Comparison of ENCODE assay signal across 10 cellular contexts in the genomic region with DNA sequence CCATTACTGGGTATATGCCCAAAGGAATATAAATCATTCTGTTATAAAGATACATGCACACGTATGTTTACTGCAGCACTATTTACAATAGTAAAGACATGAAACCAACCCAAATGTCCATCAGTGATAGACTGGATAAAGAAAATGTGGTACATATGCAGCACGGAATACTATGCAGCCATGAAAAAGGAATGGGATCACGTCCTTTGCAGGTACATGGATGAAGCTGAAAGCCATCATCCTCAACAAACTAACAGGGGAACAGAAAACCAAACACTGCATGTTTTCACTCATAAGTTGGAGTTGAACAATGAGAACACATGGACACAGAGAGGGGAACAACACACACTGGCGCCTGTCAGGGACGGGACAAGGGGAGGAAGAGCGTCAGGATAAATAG. TPM values are rescaled to one million over a fixed set of nuclear protein-coding genes. Genes with fewer than 3 reads are reported as not detected.
"Had no signal": no experiment of that assay in that cellular context is flagged by ENCODE, and none has a peak within 500 bp of the region (broad histone marks: within the 10 kb centered on the region; RNA-seq: fewer than 3 reads in every experiment).

No MANE protein-coding gene starts in this region.

RNA-seq across cellular contexts. Expression of a gene that starts 19.1 kb away (rescaled TPM):
- total RNA-seq: left cardiac atrium, left ventricle myocardium superior, liver, lower leg skin, lung microvascular endothelial cell, mammary epithelial cell, mesenteric fat pad, myocyte had no signal
- polyA plus RNA-seq: keratinocyte; liver; mammary epithelial cell; naive thymus-derived CD4-positive, alpha-beta T cell had no signal
